ENCODE assay signal across 8 cellular contexts in the genomic region with DNA sequence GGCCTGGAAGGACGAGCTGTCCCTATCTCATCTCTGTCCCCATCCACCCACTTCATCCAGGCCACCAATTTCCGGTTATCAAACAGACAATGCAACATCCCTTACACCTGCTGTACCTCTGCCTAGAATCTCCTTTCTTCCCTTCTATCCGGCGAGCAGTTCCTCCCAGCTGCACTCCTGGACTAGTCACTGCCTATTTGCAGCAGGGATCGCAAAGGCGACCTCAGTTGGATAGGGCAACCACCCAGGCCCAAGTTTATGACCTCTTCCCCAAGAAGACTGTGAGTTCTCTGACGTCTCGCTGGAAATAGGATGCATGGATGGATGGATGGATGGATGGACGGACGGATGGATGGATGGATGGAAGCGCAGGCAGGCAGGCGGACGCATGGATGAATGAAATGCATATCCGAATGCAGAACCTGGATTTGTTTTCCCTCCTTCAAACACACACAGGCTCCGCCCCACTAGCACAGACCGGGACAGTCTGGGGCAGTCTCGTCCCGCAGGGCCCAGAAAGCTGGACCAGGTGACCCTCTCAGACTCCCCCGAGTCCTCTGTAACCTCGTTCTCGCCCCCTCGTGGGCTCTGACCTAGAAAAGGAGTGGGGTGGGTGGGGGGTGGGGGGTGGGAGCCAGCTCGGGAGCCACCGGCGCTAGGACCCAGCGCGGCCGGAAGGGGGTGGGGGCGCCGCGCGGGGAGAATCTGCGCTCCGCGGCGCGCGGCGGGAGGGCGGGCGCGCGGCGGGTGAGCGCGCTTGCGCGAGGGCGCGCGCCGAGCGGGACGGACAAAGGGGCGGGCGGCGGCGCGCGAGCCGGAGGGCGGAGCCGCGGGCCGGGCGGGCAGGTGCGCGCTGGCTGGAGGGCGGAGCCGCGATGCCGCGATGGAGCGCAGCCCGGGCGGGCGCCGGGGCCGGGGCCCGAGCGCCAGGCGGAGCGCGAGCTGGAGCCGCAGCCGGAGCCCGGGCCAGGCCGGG. TPM values are rescaled to one million over a fixed set of nuclear protein-coding genes. Genes with fewer than 3 reads are reported as not detected.
DNase-seq lines count a peak whose midpoint lies in the region; ATAC-seq and TF ChIP-seq lines count a peak whose summit lies in the region.

A gene (plus strand): TSS at position 875 of the 976 bp plus-strand sequence. CDS start 24,867 bp downstream, outside the sequence.

- H3K27me3 ChIP-seq in DND-41 (ENCODE audit: insufficient read depth, low read length, poor library complexity) (no peaks in the 10 kb centered on the region), HAP-1 (ENCODE audit: low read depth) (no peaks in the 10 kb centered on the region), SK-N-SH (ENCODE audit: insufficient read depth) (0 out of 2 replicates have a peak, but pooled peaks cover 10% of the 10 kb centered on the region), ovary (no peaks in the 10 kb centered on the region), thyroid gland (no peaks in the 10 kb centered on the region)

- TF ChIP-seq EP300 in SK-N-SH (IDR thresholded peaks at IDR 0.05; ENCODE audit: borderline replicate concordance in 1 of 2, low read depth in 1 of 2, low read length in 1 of 2) (no peak), ovary (IDR thresholded peaks at IDR 0.05) (no peak)

- peak; percentile 79 for ATAC-seq in DND-41 (ENCODE audit: insufficient read depth, low read depth)

- H2AFZ ChIP-seq in DND-41 (ENCODE audit: low read depth, low read length) (peak within 1 kb of the TSS; percentile 99), SK-N-SH (ENCODE audit: low read depth) (peak within 1 kb of the TSS; percentile 93)

- H3K4me3 Mint-ChIP-seq in glutamatergic neuron (ENCODE audit: unreplicated experiment) = peak within 1 kb of the TSS; percentile 100

- POLR2A ChIA-PET in SK-N-SH (lab: Yijun Ruan, JAX) = interaction anchor here (0.5 to 2.0 kb wide), 8 partner anchors 8 to 531 kb away, joined by 3 to 9 read pairs (median 5); a partner anchor contains a TSS

- in situ Hi-C loops in HAP-1 (cut with MboI; ENCODE audit: low sequenced_read_pairs) = no loop called here

- H3K4me3 ChIP-seq in DND-41 (ENCODE audit: low read depth in 1 of 2, low read length in 2 of 2) (peak within 1 kb of the TSS; percentile 65 to 99), HAP-1 (peak within 1 kb of the TSS; percentile 68), SK-N-SH (ENCODE audit: low read depth in 2 of 2, low read length in 1 of 2) (peak within 1 kb of the TSS; percentile 66 to 70), ovary (peak within 1 kb of the TSS; percentile 45), thyroid gland (replicated peaks in 1 of 3) (peak within 1 kb of the TSS; percentile 18 to 58 (median 57))

- H3K4me2 ChIP-seq in DND-41 (ENCODE audit: insufficient read depth, low read length) (peak within 1 kb of the TSS; percentile 93), SK-N-SH (peak within 1 kb of the TSS; percentile 88)

- H3K36me3 Mint-ChIP-seq in glutamatergic neuron (ENCODE audit: unreplicated experiment) = no peaks in the 10 kb centered on the region

- H4K20me1 ChIP-seq in DND-41 (ENCODE audit: insufficient read depth, low read length) (peaks cover 14% of the 10 kb centered on the region; the same call in 1 of the 2 replicates), SK-N-SH (ENCODE audit: insufficient read depth) (no peaks in the 10 kb centered on the region)

- TF ChIP-seq POLR2A in ovary (IDR thresholded peaks at IDR 0.05) (no peak), thyroid gland (IDR thresholded peaks at IDR 0.05) (peak in 1 of 2 donors; percentile 74)

- 3% methylated on average over 20 of the region's 88 CpGs for WGBS in SK-N-SH (ENCODE audit: low lambda C conversion rate)
- 1 to 5% (median 2%) methylated on average over 21 to 87 of the region's 88 CpGs for WGBS in ovary, 3 donors
- 4 to 8% methylated on average over 18 to 32 of the region's 88 CpGs for WGBS in thyroid gland, 2 donors

- no peak for TF ChIP-seq RAD21 in SK-N-SH (IDR thresholded peaks at IDR 0.05; ENCODE audit: low read length)

- peaks cover 22% of the 10 kb centered on the region for H3K27me3 Mint-ChIP-seq in glutamatergic neuron (ENCODE audit: unreplicated experiment)

- H3K79me2 ChIP-seq in DND-41 (ENCODE audit: insufficient read depth, low read length) = peaks cover 23% of the 10 kb centered on the region
- H3K79me2 ChIP-seq in SK-N-SH (ENCODE audit: insufficient read depth) = no peaks in the 10 kb centered on the region

- H3K27ac Mint-ChIP-seq in glutamatergic neuron (ENCODE audit: unreplicated experiment) = peak within 1 kb of the TSS; percentile 100

- no peaks in the 10 kb centered on the region for H3K9me2 ChIP-seq in SK-N-SH

- H3K9ac ChIP-seq in DND-41 (ENCODE audit: low read depth, low read length) (peak within 1 kb of the TSS; percentile 89), SK-N-SH (peak within 1 kb of the TSS; percentile 56)

- H3K4me1 ChIP-seq in DND-41 (ENCODE audit: insufficient read depth, low read length) (peaks cover 63% of the 10 kb centered on the region), HAP-1 (peaks cover 10% of the 10 kb centered on the region), SK-N-SH (ENCODE audit: control insufficient read depth in 1 of 2, insufficient read depth in 2 of 2, low read depth in 1 of 2, low read length in 1 of 2) (peaks cover 3 to 17% of the 10 kb centered on the region in 2 experiments; a peak in 1 of 4 replicates), ovary (ENCODE audit: insufficient read depth) (peaks cover 7% of the 10 kb centered on the region), thyroid gland (peaks cover 6 to 11% of the 10 kb centered on the region in 2 donors)

- peaks cover 23% of the 10 kb centered on the region for H3K4me1 Mint-ChIP-seq in glutamatergic neuron (ENCODE audit: low read depth, unreplicated experiment)

- DNase-seq in DND-41 (peak; percentile 82), HAP-1 (ENCODE audit: low spot score in 2 of 2) (peak; percentile 82 to 84), MV-4-11 (lab: John Stamatoyannopoulos, UW) (peak; percentile 6), SK-N-SH (peak; percentile 98), glutamatergic neuron (peak; percentile 89), ovary (peak; percentile 61 to 83 (median 74)), thyroid gland (peak; percentile 82 to 84)
- peak; percentile 86 for DNase-seq in activated naive CD4-positive, alpha-beta T cell treated with anti-CD3 and anti-CD28 coated beads, Interleukin-2, amount 50 U/mL, for 16 hours

- H3K9me3 Mint-ChIP-seq in glutamatergic neuron (ENCODE audit: unreplicated experiment) = peaks cover 12% of the 10 kb centered on the region

- CTCF ChIA-PET in SK-N-SH (lab: Yijun Ruan, JAX) = interaction anchor here (0.7 to 10.5 kb wide), 11 partner anchors 8 to 81 kb away, joined by 3 to 82 read pairs (median 4); no protein-coding TSS in a partner anchor

- peaks cover 4% of the 10 kb centered on the region for H3F3A ChIP-seq in SK-N-SH (replicated peaks; ENCODE audit: insufficient read depth)

- no peaks in the 10 kb centered on the region for H3K9me3 ChIP-seq in DND-41 (ENCODE audit: insufficient read depth, low read length, severe bottlenecking)
- H3K9me3 ChIP-seq in HAP-1 = no peaks in the 10 kb centered on the region
- no peaks in the 10 kb centered on the region for H3K9me3 ChIP-seq in SK-N-SH
- no peaks in the 10 kb centered on the region for H3K9me3 ChIP-seq in ovary
- no peaks in the 10 kb centered on the region for H3K9me3 ChIP-seq in thyroid gland

- TF ChIP-seq CTCF in DND-41 (IDR thresholded peaks at IDR 0.05; ENCODE audit: borderline replicate concordance, extremely low read depth, low read length, poor library complexity, severe bottlenecking) (no peak), SK-N-SH (IDR thresholded peaks at IDR 0.05) (no peak), glutamatergic neuron (IDR thresholded peaks at IDR 0.05; ENCODE audit: partially characterized antibody, unreplicated experiment) (no peak), ovary (IDR thresholded peaks at IDR 0.05) (no peak), thyroid gland (IDR thresholded peaks at IDR 0.05) (no peak)

- H3K36me3 ChIP-seq in DND-41 (ENCODE audit: insufficient read depth, low read length) (peaks cover 4% of the 10 kb centered on the region; the same call in 1 of the 2 replicates), HAP-1 (replicated peaks) (peaks cover 4% of the 10 kb centered on the region; the same call in 1 of the 2 replicates), SK-N-SH (replicated peaks in 1 of 2; ENCODE audit: control insufficient read depth in 1 of 2, insufficient read depth in 2 of 2, low read length in 1 of 2) (no peaks in the 10 kb centered on the region), ovary (no peaks in the 10 kb centered on the region), thyroid gland (no peaks in the 10 kb centered on the region)

- H3K27ac ChIP-seq in DND-41 (ENCODE audit: low read length) = peak within 1 kb of the TSS; percentile 93
- H3K27ac ChIP-seq in SK-N-SH (ENCODE audit: low read depth in 2 of 2, low read length in 1 of 2) = peak within 1 kb of the TSS; percentile 15 to 86; a peak in 3 of 4 replicates
- peak within 1 kb of the TSS in 1 of 2 donors; percentile 44 for H3K27ac ChIP-seq in ovary
- peak within 1 kb of the TSS in 1 of 3 donors; percentile 58 for H3K27ac ChIP-seq in thyroid gland

- intact Hi-C loops in ovary (cut with DNase I) = no loop called here
- intact Hi-C loops in thyroid gland (cut with DNase I) = no loop called here

TF ChIP-seq in SK-N-SH, 30 proteins besides CTCF, POLR2A, EP300 and RAD21 (continues in another document):
- TF ChIP-seq NRF1 (IDR thresholded peaks at IDR 0.05; ENCODE audit: low read depth, low read length) (peak; percentile 57), GABPA (IDR thresholded peaks at IDR 0.05; ENCODE audit: low read depth) (no peak), CHD2 (IDR thresholded peaks at IDR 0.05; ENCODE audit: low read length, partially characterized antibody) (peak; percentile 55), FOXJ3 (CRISPR knock-in tag; IDR thresholded peaks at IDR 0.05) (0 out of 2 replicates have a peak, but pooled peaks have one; percentile 47), POLR2AphosphoS5 (IDR thresholded peaks at IDR 0.05; ENCODE audit: low read depth, low read length) (peak; percentile 54; the same call in 1 of the 2 replicates), TAF1 (IDR thresholded peaks at IDR 0.05; ENCODE audit: borderline replicate concordance, low read depth, low read length) (peak; percentile 58; the same call in 1 of the 2 replicates), TEAD4 (IDR thresholded peaks at IDR 0.05; ENCODE audit: borderline replicate concordance, insufficient read depth) (no peak)
- TF ChIP-seq, protein P1, sequence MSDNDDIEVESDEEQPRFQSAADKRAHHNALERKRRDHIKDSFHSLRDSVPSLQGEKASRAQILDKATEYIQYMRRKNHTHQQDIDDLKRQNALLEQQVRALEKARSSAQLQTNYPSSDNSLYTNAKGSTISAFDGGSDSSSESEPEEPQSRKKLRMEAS (IDR thresholded peaks at IDR 0.05; ENCODE audit: low read depth) = peak; percentile 73; the same call in 1 of the 2 replicates

RNA-seq across cellular contexts. Expression of the gene that starts here (rescaled TPM):
- 0.36 and 0.55 TPM in 2 replicates for polyA plus RNA-seq in SK-N-SH (2012; rRNA removed)
- polyA plus RNA-seq in SK-N-SH (2012; cell fraction: cytosol; rRNA removed) = 0.35 and 0.68 TPM in 2 replicates
- polyA plus RNA-seq in SK-N-SH (2012; cell fraction: nucleus; rRNA removed) = 0.76 and 1.4 TPM in 2 replicates
- total RNA-seq in glutamatergic neuron (ENCODE audit: unreplicated experiment) = 117 TPM
- total RNA-seq in ovary = 1 to 10 TPM in 2 of 7 donors, under 1 TPM in 5; 0.37 to 1.5 (median 0.80) TPM
- under 1 TPM; 0.32 to 0.79 TPM for polyA plus RNA-seq in ovary
- total RNA-seq in thyroid gland = 1 to 10 TPM; 2.8 to 6.8 (median 4.8) TPM

Comparison
In these comparisons a context has a peak if more than half of its experiments do, and no peak if none do; other contexts are left out.
1. RNA of the gene that starts here (total RNA-seq): 117 TPM in glutamatergic neuron (single experiment); 2.8 to 6.8 TPM in thyroid gland and 0.37 to 1.5 TPM in ovary; every median in the first group is over 10 times any median in the second.
2. DNase-seq: peak in every context shown above with its lines; median percentile 98 in SK-N-SH; 89 in glutamatergic neuron; 86 in activated naive CD4-positive, alpha-beta T cell treated with anti-CD3 and anti-CD28 coated beads, Interleukin-2, amount 50 U/mL, for 16 hours; 83 in HAP-1; 83 in thyroid gland; 82 in DND-41; 74 in ovary; 6 in MV-4-11.
3. Peak in every context shown above with its lines, with median percentiles within 50 percentile points of each other: H3K4me3 ChIP-seq.